ENCODE assay signal across 1 cellular context in the genomic region with DNA sequence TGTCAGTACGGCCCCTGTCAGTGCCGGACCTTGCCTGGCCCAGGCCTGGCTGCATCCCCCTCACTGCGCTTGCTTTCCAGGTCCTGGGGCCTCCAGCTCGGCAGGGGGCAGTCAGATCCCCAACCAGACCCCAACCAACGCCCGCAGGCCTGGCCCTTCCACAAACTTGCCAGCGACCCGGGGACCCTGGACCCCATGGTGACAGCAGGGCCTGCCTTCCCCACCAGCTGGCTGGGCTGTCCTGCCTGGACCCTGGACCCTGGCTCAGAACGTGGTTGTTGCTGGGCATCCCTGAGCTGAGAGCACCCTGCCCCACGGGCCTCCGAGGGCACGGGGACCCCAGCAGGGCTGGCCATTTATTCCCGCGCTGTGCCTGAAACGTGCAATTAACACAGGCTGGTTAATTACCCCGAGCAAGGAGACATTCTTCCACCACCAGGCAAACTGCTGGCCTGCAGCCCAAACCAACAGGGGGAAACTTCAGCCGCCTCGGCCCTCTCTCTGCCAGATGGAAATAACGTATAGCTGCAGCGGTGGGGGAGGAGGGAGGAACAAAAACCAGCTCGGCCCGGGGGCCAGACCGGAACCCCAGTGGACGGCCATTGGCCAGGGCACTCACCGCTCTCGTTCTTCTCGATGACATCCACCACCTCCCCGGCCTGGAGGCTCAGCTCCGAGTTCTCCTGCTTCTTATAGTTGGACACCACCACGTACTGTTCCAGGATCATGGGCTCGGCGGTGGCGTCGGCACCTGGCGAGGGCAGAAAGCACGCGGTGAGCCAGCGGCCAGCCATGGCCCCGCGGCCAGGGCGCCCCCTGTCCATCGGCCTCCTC.
TF ChIP-seq lines count a peak whose summit lies in the region.

No MANE protein-coding gene starts in this region.

TF ChIP-seq in HepG2, 621 proteins besides CTCF, POLR2A, EP300 and RAD21 (continued from another document and continues in another):
- peak; percentile 66 for TF ChIP-seq UBTF (CRISPR knock-in tag; IDR thresholded peaks at IDR 0.05)
- no peak for TF ChIP-seq RBAK (CRISPR knock-in tag; IDR thresholded peaks at IDR 0.05)
- no peak for TF ChIP-seq MBNL3 (CRISPR knock-in tag; conservative IDR thresholded peaks at IDR 0.05)
- no peak; the same call in 1 of the 2 replicates for TF ChIP-seq MEIS1 (CRISPR knock-in tag; IDR thresholded peaks at IDR 0.05; ENCODE audit: borderline replicate concordance)
- no peak for TF ChIP-seq E2F2 (CRISPR knock-in tag; IDR thresholded peaks at IDR 0.05; ENCODE audit: borderline replicate concordance)
- TF ChIP-seq YY1 (IDR thresholded peaks at IDR 0.05; ENCODE audit: insufficient read depth, insufficient replicate concordance, low read depth, low read length) = no peak
- TF ChIP-seq ZNF749 (CRISPR knock-in tag; IDR thresholded peaks at IDR 0.05; ENCODE audit: borderline replicate concordance) = no peak
- peak; percentile 67; the same call in 1 of the 2 replicates for TF ChIP-seq EEA1 (CRISPR knock-in tag; IDR thresholded peaks at IDR 0.05; ENCODE audit: borderline replicate concordance)
- 0 out of 2 replicates have a peak, but pooled peaks have one; percentile 19 for TF ChIP-seq STAG1 (CRISPR knock-in tag; IDR thresholded peaks at IDR 0.05)
- TF ChIP-seq ZNF644 (CRISPR knock-in tag; IDR thresholded peaks at IDR 0.05; ENCODE audit: low read depth) = no peak; the same call in 1 of the 2 replicates
- TF ChIP-seq ZBTB25 (CRISPR knock-in tag; IDR thresholded peaks at IDR 0.05) = no peak
- TF ChIP-seq, protein P1, sequence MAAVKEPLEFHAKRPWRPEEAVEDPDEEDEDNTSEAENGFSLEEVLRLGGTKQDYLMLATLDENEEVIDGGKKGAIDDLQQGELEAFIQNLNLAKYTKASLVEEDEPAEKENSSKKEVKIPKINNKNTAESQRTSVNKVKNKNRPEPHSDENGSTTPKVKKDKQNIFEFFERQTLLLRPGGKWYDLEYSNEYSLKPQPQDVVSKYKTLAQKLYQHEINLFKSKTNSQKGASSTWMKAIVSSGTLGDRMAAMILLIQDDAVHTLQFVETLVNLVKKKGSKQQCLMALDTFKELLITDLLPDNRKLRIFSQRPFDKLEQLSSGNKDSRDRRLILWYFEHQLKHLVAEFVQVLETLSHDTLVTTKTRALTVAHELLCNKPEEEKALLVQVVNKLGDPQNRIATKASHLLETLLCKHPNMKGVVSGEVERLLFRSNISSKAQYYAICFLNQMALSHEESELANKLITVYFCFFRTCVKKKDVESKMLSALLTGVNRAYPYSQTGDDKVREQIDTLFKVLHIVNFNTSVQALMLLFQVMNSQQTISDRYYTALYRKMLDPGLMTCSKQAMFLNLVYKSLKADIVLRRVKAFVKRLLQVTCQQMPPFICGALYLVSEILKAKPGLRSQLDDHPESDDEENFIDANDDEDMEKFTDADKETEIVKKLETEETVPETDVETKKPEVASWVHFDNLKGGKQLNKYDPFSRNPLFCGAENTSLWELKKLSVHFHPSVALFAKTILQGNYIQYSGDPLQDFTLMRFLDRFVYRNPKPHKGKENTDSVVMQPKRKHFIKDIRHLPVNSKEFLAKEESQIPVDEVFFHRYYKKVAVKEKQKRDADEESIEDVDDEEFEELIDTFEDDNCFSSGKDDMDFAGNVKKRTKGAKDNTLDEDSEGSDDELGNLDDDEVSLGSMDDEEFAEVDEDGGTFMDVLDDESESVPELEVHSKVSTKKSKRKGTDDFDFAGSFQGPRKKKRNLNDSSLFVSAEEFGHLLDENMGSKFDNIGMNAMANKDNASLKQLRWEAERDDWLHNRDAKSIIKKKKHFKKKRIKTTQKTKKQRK (IDR thresholded peaks at IDR 0.05; ENCODE audit: low read length) = no peak
- no peak for TF ChIP-seq MAFG (CRISPR knock-in tag; IDR thresholded peaks at IDR 0.05)
- TF ChIP-seq HNF1B (CRISPR knock-in tag; IDR thresholded peaks at IDR 0.05) = peak; percentile 38; the same call in 1 of the 2 replicates
- TF ChIP-seq, protein P2, sequence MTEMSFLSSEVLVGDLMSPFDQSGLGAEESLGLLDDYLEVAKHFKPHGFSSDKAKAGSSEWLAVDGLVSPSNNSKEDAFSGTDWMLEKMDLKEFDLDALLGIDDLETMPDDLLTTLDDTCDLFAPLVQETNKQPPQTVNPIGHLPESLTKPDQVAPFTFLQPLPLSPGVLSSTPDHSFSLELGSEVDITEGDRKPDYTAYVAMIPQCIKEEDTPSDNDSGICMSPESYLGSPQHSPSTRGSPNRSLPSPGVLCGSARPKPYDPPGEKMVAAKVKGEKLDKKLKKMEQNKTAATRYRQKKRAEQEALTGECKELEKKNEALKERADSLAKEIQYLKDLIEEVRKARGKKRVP (CRISPR knock-in tag; IDR thresholded peaks at IDR 0.05) = no peak
- 0 out of 2 replicates have a peak, but pooled peaks have one; percentile 58 for TF ChIP-seq ZNF773 (CRISPR knock-in tag; IDR thresholded peaks at IDR 0.05; ENCODE audit: borderline replicate concordance)
- peak; percentile 46; the same call in 1 of the 2 replicates for TF ChIP-seq RARA (CRISPR knock-in tag; IDR thresholded peaks at IDR 0.05)
- TF ChIP-seq ZNF784 (CRISPR knock-in tag; IDR thresholded peaks at IDR 0.05; ENCODE audit: borderline replicate concordance) = no peak
- TF ChIP-seq, protein P3, sequence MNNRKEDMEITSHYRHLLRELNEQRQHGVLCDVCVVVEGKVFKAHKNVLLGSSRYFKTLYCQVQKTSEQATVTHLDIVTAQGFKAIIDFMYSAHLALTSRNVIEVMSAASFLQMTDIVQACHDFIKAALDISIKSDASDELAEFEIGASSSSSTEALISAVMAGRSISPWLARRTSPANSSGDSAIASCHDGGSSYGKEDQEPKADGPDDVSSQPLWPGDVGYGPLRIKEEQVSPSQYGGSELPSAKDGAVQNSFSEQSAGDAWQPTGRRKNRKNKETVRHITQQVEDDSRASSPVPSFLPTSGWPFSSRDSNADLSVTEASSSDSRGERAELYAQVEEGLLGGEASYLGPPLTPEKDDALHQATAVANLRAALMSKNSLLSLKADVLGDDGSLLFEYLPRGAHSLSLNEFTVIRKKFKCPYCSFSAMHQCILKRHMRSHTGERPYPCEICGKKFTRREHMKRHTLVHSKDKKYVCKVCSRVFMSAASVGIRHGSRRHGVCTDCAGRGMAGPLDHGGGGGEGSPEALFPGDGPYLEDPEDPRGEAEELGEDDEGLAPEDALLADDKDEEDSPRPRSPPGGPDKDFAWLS (CRISPR knock-in tag; IDR thresholded peaks at IDR 0.05; ENCODE audit: borderline replicate concordance) = no peak
- TF ChIP-seq ZNF44 (CRISPR knock-in tag; IDR thresholded peaks at IDR 0.05) = 0 out of 2 replicates have a peak, but pooled peaks have one; percentile 37
- no peak for TF ChIP-seq ZNF816 (CRISPR knock-in tag; IDR thresholded peaks at IDR 0.05; ENCODE audit: borderline replicate concordance)
- TF ChIP-seq ZNF615 (CRISPR knock-in tag; IDR thresholded peaks at IDR 0.05; ENCODE audit: borderline replicate concordance) = no peak
- peak; percentile 50; the same call in 1 of the 2 replicates for TF ChIP-seq KAT7 (CRISPR knock-in tag; IDR thresholded peaks at IDR 0.05; ENCODE audit: borderline replicate concordance)
- TF ChIP-seq GATAD2A (CRISPR knock-in tag; IDR thresholded peaks at IDR 0.05) = peak; percentile 65
- TF ChIP-seq ZFP82 (CRISPR knock-in tag; IDR thresholded peaks at IDR 0.05; ENCODE audit: borderline replicate concordance) = peak; percentile 5; the same call in 1 of the 2 replicates
- TF ChIP-seq ZFP37 (CRISPR knock-in tag; IDR thresholded peaks at IDR 0.05; ENCODE audit: borderline replicate concordance) = 0 out of 2 replicates have a peak, but pooled peaks have one; percentile 48
- no peak for TF ChIP-seq MEF2D (CRISPR knock-in tag; IDR thresholded peaks at IDR 0.05)
- TF ChIP-seq ARHGAP35 (CRISPR knock-in tag; IDR thresholded peaks at IDR 0.05; ENCODE audit: borderline replicate concordance) = no peak; the same call in 1 of the 2 replicates
- TF ChIP-seq, protein P4, sequence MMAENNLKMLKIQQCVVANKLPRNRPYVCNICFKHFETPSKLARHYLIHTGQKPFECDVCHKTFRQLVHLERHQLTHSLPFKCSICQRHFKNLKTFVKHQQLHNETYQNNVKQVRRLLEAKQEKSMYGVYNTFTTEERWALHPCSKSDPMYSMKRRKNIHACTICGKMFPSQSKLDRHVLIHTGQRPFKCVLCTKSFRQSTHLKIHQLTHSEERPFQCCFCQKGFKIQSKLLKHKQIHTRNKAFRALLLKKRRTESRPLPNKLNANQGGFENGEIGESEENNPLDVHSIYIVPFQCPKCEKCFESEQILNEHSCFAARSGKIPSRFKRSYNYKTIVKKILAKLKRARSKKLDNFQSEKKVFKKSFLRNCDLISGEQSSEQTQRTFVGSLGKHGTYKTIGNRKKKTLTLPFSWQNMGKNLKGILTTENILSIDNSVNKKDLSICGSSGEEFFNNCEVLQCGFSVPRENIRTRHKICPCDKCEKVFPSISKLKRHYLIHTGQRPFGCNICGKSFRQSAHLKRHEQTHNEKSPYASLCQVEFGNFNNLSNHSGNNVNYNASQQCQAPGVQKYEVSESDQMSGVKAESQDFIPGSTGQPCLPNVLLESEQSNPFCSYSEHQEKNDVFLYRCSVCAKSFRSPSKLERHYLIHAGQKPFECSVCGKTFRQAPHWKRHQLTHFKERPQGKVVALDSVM (CRISPR knock-in tag; IDR thresholded peaks at IDR 0.05) = peak; percentile 14; the same call in 1 of the 2 replicates
- 0 out of 2 replicates have a peak, but pooled peaks have one; percentile 43 for TF ChIP-seq PCBP1 (IDR thresholded peaks at IDR 0.05; ENCODE audit: borderline replicate concordance, low read depth, low read length)
- TF ChIP-seq HCFC1 (IDR thresholded peaks at IDR 0.05; ENCODE audit: low read depth, low read length) = no peak
- no peak for TF ChIP-seq PRDM15 (CRISPR knock-in tag; IDR thresholded peaks at IDR 0.05)
